Comparison of ENCODE assay signal across 8 cellular contexts in genomic region chr22:37752189-37753061, GRCh38. TPM values are rescaled to one million over a fixed set of nuclear protein-coding genes. Genes with fewer than 3 reads are reported as not detected.
A peak's percentile ranks its signal among the peaks of the same experiment; 100 is the strongest.
DNase-seq lines count a peak whose midpoint lies in the region; ATAC-seq and TF ChIP-seq lines count a peak whose summit lies in the region.

No MANE protein-coding gene starts in this region.

- H3K9ac ChIP-seq in adipocyte (ENCODE audit: low read length) = peak overlapping the region; percentile 66

- peak overlapping the region; percentile 100 for H3K27ac ChIP-seq in left ventricle myocardium inferior (replicated peaks)

- H3K36me3 ChIP-seq in adipocyte (ENCODE audit: control insufficient read depth, insufficient read depth, low read length, severe bottlenecking) (peaks cover 29% of the 10 kb centered on the region), left ventricle myocardium inferior (peaks cover 32% of the 10 kb centered on the region)

- DNase-seq in GOT3 (lab: John Stamatoyannopoulos, UW) (peak; percentile 89), adipocyte (ENCODE audit: low read depth) (peak; percentile 98), left ventricle myocardium inferior (peak; percentile 95), skeletal muscle cell (ENCODE audit: low read depth) (peak; percentile 86), COR-L47 (lab: John Stamatoyannopoulos, UW) (no peak), RPMI8226 (no peak)

- no peaks in the 10 kb centered on the region for H3K9me3 ChIP-seq in adipocyte (ENCODE audit: control insufficient read depth, low read length)
- no peaks in the 10 kb centered on the region for H3K9me3 ChIP-seq in left ventricle myocardium inferior (replicated peaks)

- TF ChIP-seq CTCF in left ventricle myocardium inferior (IDR thresholded peaks at IDR 0.05; ENCODE audit: borderline replicate concordance) = peak; percentile 46

- no peaks in the 10 kb centered on the region for H3K27me3 ChIP-seq in adipocyte (replicated peaks; ENCODE audit: control insufficient read depth, insufficient read depth, low read length)
- no peaks in the 10 kb centered on the region for H3K27me3 ChIP-seq in left ventricle myocardium inferior (ENCODE audit: low read depth)

- peaks cover 68% of the 10 kb centered on the region for H3K4me1 ChIP-seq in adipocyte (ENCODE audit: control insufficient read depth, insufficient read depth, low read length)
- H3K4me1 ChIP-seq in left ventricle myocardium inferior = peaks cover 82% of the 10 kb centered on the region

- peak overlapping the region; percentile 28 for H3K4me3 ChIP-seq in adipocyte (ENCODE audit: low read length)
- H3K4me3 ChIP-seq in left ventricle myocardium inferior = peak overlapping the region; percentile 44
- no peak overlapping the region for H3K4me3 ChIP-seq in skeletal muscle cell (ENCODE audit: low read depth, low read length)

- ATAC-seq in HG03045 (IDR thresholded peaks at IDR 0.05; ENCODE audit: unreplicated experiment) = no peak
- no peak for ATAC-seq in HG03280 (IDR thresholded peaks at IDR 0.05; ENCODE audit: unreplicated experiment)

- intact Hi-C loops in left ventricle myocardium inferior (cut with micrococcal nuclease) = no loop called here

RNA-seq across cellular contexts. Expression of gene GCAT, which starts 55.3 kb away (rescaled TPM):
- total RNA-seq in left ventricle myocardium inferior = 42.7 TPM

RNA-seq across cellular contexts. Expression of gene TRIOBP, which starts 55.6 kb away (rescaled TPM):
- 86.5 TPM for total RNA-seq in left ventricle myocardium inferior

Comparison
In these comparisons a context has a peak if more than half of its experiments do, and no peak if none do; other contexts are left out.
1. DNase-seq: peak in GOT3 (single experiment), adipocyte (single experiment), left ventricle myocardium inferior (single experiment) and skeletal muscle cell (single experiment); none in COR-L47 (single experiment) and RPMI8226 (single experiment).